In genomic region chr18:76465630-76466409, GRCh38 we compare ENCODE assay signal across 19 cellular contexts. TPM values are rescaled to one million over a fixed set of nuclear protein-coding genes. Genes with fewer than 3 reads are reported as not detected.
A peak's percentile ranks its signal among the peaks of the same experiment; 100 is the strongest.
DNase-seq lines count a peak whose midpoint lies in the region; TF ChIP-seq lines count a peak whose summit lies in the region.
"Had no signal": no experiment of that assay in that cellular context is flagged by ENCODE, and none has a peak within 500 bp of the region (broad histone marks: within the 10 kb centered on the region; RNA-seq: fewer than 3 reads in every experiment).

No MANE protein-coding gene starts in this region.

- no peak overlapping the region for H3K27ac ChIP-seq in sigmoid colon

- WGBS in sigmoid colon, 2 donors, result 88% methylated on average over 23 of the region's 23 CpGs

- TF ChIP-seq EP300 in sigmoid colon (IDR thresholded peaks at IDR 0.05), result no peak

- peaks cover 5% of the 10 kb centered on the region for H3K36me3 Mint-ChIP-seq in glutamatergic neuron (ENCODE audit: unreplicated experiment)

- H3K4me1 ChIP-seq in sigmoid colon, result peaks cover 0 to 49% (median 22%) of the 10 kb centered on the region in 4 donors

- peaks cover 13% of the 10 kb centered on the region for H3K27me3 Mint-ChIP-seq in glutamatergic neuron (ENCODE audit: unreplicated experiment)
- H3K27me3 Mint-ChIP-seq: stimulated activated naive CD8-positive, alpha-beta T cell treated with anti-CD3 and anti-CD28 coated beads, Interleukin-15, Interleukin-2, amounts not matched to agents 100 ng/mL and 50 ng/mL, for 24 hours had no signal

- H3K27ac Mint-ChIP-seq in glutamatergic neuron (ENCODE audit: unreplicated experiment), result peak overlapping the region; percentile 79
- H3K27ac Mint-ChIP-seq: effector memory CD8-positive, alpha-beta T cell had no signal

- H3K4me1 Mint-ChIP-seq in glutamatergic neuron (ENCODE audit: low read depth, unreplicated experiment), result peaks cover 62% of the 10 kb centered on the region

- H3K27me3 ChIP-seq in sigmoid colon, result no peaks in the 10 kb centered on the region
- H3K27me3 ChIP-seq: heart right ventricle had no signal

- H3K4me3 ChIP-seq in NB4 (ENCODE audit: low read depth, low read length) (no peak overlapping the region), sigmoid colon (no peak overlapping the region)
- H3K4me3 ChIP-seq: heart right ventricle had no signal

- H3K4me3 Mint-ChIP-seq in glutamatergic neuron (ENCODE audit: unreplicated experiment), result peak overlapping the region; percentile 72

- peaks cover 5% of the 10 kb centered on the region for H3K9me3 Mint-ChIP-seq in glutamatergic neuron (ENCODE audit: unreplicated experiment)
- H3K9me3 Mint-ChIP-seq: activated T-cell treated with anti-CD3 and anti-CD28 coated beads, Interleukin-2, amount 50 U/mL, for 4 hours; CD4-positive, alpha-beta memory T cell; effector memory CD8-positive, alpha-beta T cell; stimulated activated naive CD8-positive, alpha-beta T cell treated with anti-CD3 and anti-CD28 coated beads, Interleukin-15, Interleukin-2, amounts not matched to agents 100 ng/mL and 50 ng/mL, for 24 hours had no signal

- H3K9me3 ChIP-seq in sigmoid colon, result no peaks in the 10 kb centered on the region
- H3K9me3 ChIP-seq: heart right ventricle had no signal

- TF ChIP-seq CTCF in NB4 (IDR thresholded peaks at IDR 0.05; ENCODE audit: low read depth, low read length) (no peak), glutamatergic neuron (IDR thresholded peaks at IDR 0.05; ENCODE audit: partially characterized antibody, unreplicated experiment) (no peak), sigmoid colon (IDR thresholded peaks at IDR 0.05) (no peak)

- H3K36me3 ChIP-seq in sigmoid colon, result peaks cover 0 to 9% (median 0%) of the 10 kb centered on the region in 4 donors

- TF ChIP-seq POLR2A in NB4 (IDR thresholded peaks at IDR 0.05; ENCODE audit: extremely low read depth, insufficient read length) (no peak), sigmoid colon (IDR thresholded peaks at IDR 0.05) (no peak)

- peak; percentile 37 for DNase-seq in activated CD8-positive, alpha-beta memory T cell treated with anti-CD3 and anti-CD28 coated beads, Interleukin-2, amount 50 U/mL, for 48 hours
- no peak for DNase-seq in activated CD8-positive, alpha-beta memory T cell treated with anti-CD3 and anti-CD28 coated beads, Interleukin-2, amount 50 U/mL, for 4 hours
- DNase-seq in NB4 (ENCODE audit: low read depth) (peak; percentile 49), glutamatergic neuron (no peak), sigmoid colon (peak; percentile 55), mucosa of gallbladder (ENCODE audit: low spot score) (no peak), NCI-H1436 treated with DMSO at 0.1 percent for 48 hours (lab: John Stamatoyannopoulos, UW) (no peak)
- DNase-seq in stimulated activated CD4-positive, alpha-beta T cell treated with anti-CD3 and anti-CD28 coated beads, Interleukin-4, amount 100 ng/mL, for 4 hours, result no peak
- DNase-seq: ACHN; activated CD4-positive, alpha-beta T cell treated with anti-CD3 and anti-CD28 coated beads for 4 hours; activated T-cell treated with anti-CD3 and anti-CD28 coated beads, Interleukin-2, amount 50 U/mL, for 4 hours; CD4-positive, alpha-beta memory T cell; DMS79 treated with DMSO at 0.1 percent for 48 hours; effector memory CD8-positive, alpha-beta T cell; heart right ventricle; NCI-H1105 treated with DMSO at 0.1 percent for 48 hours; NK-92 treated with Interleukin-12 subunit alpha and Interleukin-12 subunit beta, amount 100 ng/mL, for 24 hours; trophoblast cell had no signal

- intact Hi-C loops in sigmoid colon (cut with DNase I), result no loop called here

RNA-seq across cellular contexts. Expression of gene ZNF516, which starts 29.2 kb away (rescaled TPM):
- total RNA-seq in glutamatergic neuron (ENCODE audit: unreplicated experiment) (192 TPM), sigmoid colon (10 to 100 TPM; 24.3 to 29.9 (median 26.9) TPM), mucosa of gallbladder (48.5 TPM)
- 1 to 10 TPM; 2.1 to 6.1 (median 2.4) TPM for polyA plus RNA-seq in sigmoid colon

Comparison
In these comparisons a context has a peak if more than half of its experiments do, and no peak if none do; other contexts are left out.
1. DNase-seq: peak in activated CD8-positive, alpha-beta memory T cell treated with anti-CD3 and anti-CD28 coated beads, Interleukin-2, amount 50 U/mL, for 48 hours (single experiment), NB4 (single experiment) and sigmoid colon (single experiment); none in activated CD8-positive, alpha-beta memory T cell treated with anti-CD3 and anti-CD28 coated beads, Interleukin-2, amount 50 U/mL, for 4 hours (single experiment), glutamatergic neuron (single experiment), mucosa of gallbladder (single experiment), NCI-H1436 treated with DMSO at 0.1 percent for 48 hours (single experiment) and stimulated activated CD4-positive, alpha-beta T cell treated with anti-CD3 and anti-CD28 coated beads, Interleukin-4, amount 100 ng/mL, for 4 hours (0 of 2).